1 cellular context compared by ENCODE assay signal in genomic region chr17:39916918-39917317, GRCh38.
TF ChIP-seq lines count a peak whose summit lies in the region.

No MANE protein-coding gene starts in this region.

TF ChIP-seq in IMR-90, 13 proteins besides CTCF, POLR2A, EP300 and RAD21:
- TF ChIP-seq SMC3 (IDR thresholded peaks at IDR 0.05; ENCODE audit: low read depth, low read length), result peak; percentile 34; the same call in 1 of the 2 replicates
- no peak for TF ChIP-seq USF2 (IDR thresholded peaks at IDR 0.05; ENCODE audit: low read depth, low read length)
